In genomic region chr4:176451441-176451840, GRCh38 we compare ENCODE assay signal across 18 cellular contexts.
DNase-seq lines count a peak whose midpoint lies in the region; TF ChIP-seq lines count a peak whose summit lies in the region.
"Had no signal": no experiment of that assay in that cellular context is flagged by ENCODE, and none has a peak within 500 bp of the region (broad histone marks: within the 10 kb centered on the region; RNA-seq: fewer than 3 reads in every experiment).

No MANE protein-coding gene starts in this region.

- no peak overlapping the region for H3K9ac ChIP-seq in MM.1S (ENCODE audit: low read length)
- H3K9ac ChIP-seq: parathyroid adenoma had no signal

- H3F3A ChIP-seq in MM.1S (ENCODE audit: insufficient read depth, low read length): no peaks in the 10 kb centered on the region

- H3K27me3 ChIP-seq in MM.1S (replicated peaks; ENCODE audit: insufficient read depth, low read length): no peaks in the 10 kb centered on the region
- H3K27me3 ChIP-seq: tibial nerve had no signal

- no peaks in the 10 kb centered on the region for H3K79me2 ChIP-seq in MM.1S (ENCODE audit: low read length)
- H3K79me2 ChIP-seq: parathyroid adenoma had no signal

- no peaks in the 10 kb centered on the region for H3K4me1 ChIP-seq in MM.1S (ENCODE audit: low read length)
- H3K4me1 ChIP-seq: parathyroid adenoma, tibial nerve had no signal

- no peaks in the 10 kb centered on the region; the same call in 1 of the 2 replicates for H3K9me2 ChIP-seq in MM.1S (replicated peaks; ENCODE audit: insufficient read depth, low read length)

- H2AFZ ChIP-seq in MM.1S (ENCODE audit: low read length): no peak overlapping the region
- H2AFZ ChIP-seq: parathyroid adenoma had no signal

- H3K4me2 ChIP-seq in MM.1S (ENCODE audit: low read depth, low read length): no peak overlapping the region

- H3K4me3 ChIP-seq in MM.1S (ENCODE audit: low read length): no peak overlapping the region
- H3K4me3 ChIP-seq: tibial nerve had no signal

- H3K9me3 ChIP-seq in MM.1S (replicated peaks; ENCODE audit: insufficient read depth, low read length): no peaks in the 10 kb centered on the region

- no peaks in the 10 kb centered on the region for H4K20me1 ChIP-seq in MM.1S (ENCODE audit: insufficient read depth, low read length)

- peak; percentile 66 for DNase-seq in NCI-H146 (lab: John Stamatoyannopoulos, UW)
- DNase-seq in amygdala (lab: John Stamatoyannopoulos, UW): peak in 47 of 56 donors; percentile 1 to 83 (median 41)
- peak; percentile 72 for DNase-seq in inferior parietal cortex (ENCODE audit: extremely low spot score)
- DNase-seq in pons (ENCODE audit: low spot score): peak; percentile 93
- no peak for DNase-seq in MM.1S
- no peak for DNase-seq in SHP77 treated with DMSO at 0.1 percent for 48 hours (lab: John Stamatoyannopoulos, UW)
- DNase-seq in AML-193 (lab: John Stamatoyannopoulos, UW): no peak
- DNase-seq: activated CD4-positive, alpha-beta T cell treated with anti-CD3 and anti-CD28 coated beads for 48 hours; activated naive CD4-positive, alpha-beta T cell treated with Interleukin-2 at 50 U/mL for 16 hours; activated T-cell treated with anti-CD3 and anti-CD28 coated beads, Interleukin-2, amount 50 U/mL, for 48 hours; CD4-positive, alpha-beta T cell; cortex of kidney; kidney glomerular epithelial cell; NCI-H82; OCI-M1; stimulated activated naive CD8-positive, alpha-beta T cell treated with anti-CD3 and anti-CD28 coated beads, Interleukin-15, amount 100 ng/mL, for 72 hours had no signal

- no peaks in the 10 kb centered on the region for H3K36me3 ChIP-seq in MM.1S (replicated peaks; ENCODE audit: insufficient read depth, low read length)
- H3K36me3 ChIP-seq: tibial nerve had no signal

- TF ChIP-seq CTCF in MM.1S (IDR thresholded peaks at IDR 0.05; ENCODE audit: low read length): no peak

- no peak overlapping the region for H3K27ac ChIP-seq in MM.1S (ENCODE audit: low read length)
- H3K27ac ChIP-seq: parathyroid adenoma, tibial nerve had no signal

Comparison
In these comparisons a context has a peak if more than half of its experiments do, and no peak if none do; other contexts are left out.
1. DNase-seq: peak in NCI-H146 (single experiment), amygdala (47 of 56), inferior parietal cortex (single experiment) and pons (single experiment); none in MM.1S (single experiment), SHP77 treated with DMSO at 0.1 percent for 48 hours (single experiment) and AML-193 (0 of 2).